1 cellular context compared by ENCODE assay signal in genomic region chr20:3767434-3768341, GRCh38.
TF ChIP-seq lines count a peak whose summit lies in the region.

TSS of gene ADISSP (minus strand) at chr20:3767753. CDS start at chr20:3760100, 7,653 bp downstream.

TF ChIP-seq in HepG2, 621 proteins besides CTCF, POLR2A, EP300 and RAD21 (continued from another document):
- TF ChIP-seq MTA1 (CRISPR knock-in tag; IDR thresholded peaks at IDR 0.05; ENCODE audit: borderline replicate concordance) = peak; percentile 67; the same call in 1 of the 2 replicates
- TF ChIP-seq PHF5A (CRISPR knock-in tag; IDR thresholded peaks at IDR 0.05; ENCODE audit: low read depth, unreplicated experiment) = peak; percentile 85
- TF ChIP-seq ZNF101 (CRISPR knock-in tag; IDR thresholded peaks at IDR 0.05; ENCODE audit: borderline replicate concordance, low read depth) = 0 out of 2 replicates have a peak, but pooled peaks have one; percentile 58
- TF ChIP-seq, protein P1, sequence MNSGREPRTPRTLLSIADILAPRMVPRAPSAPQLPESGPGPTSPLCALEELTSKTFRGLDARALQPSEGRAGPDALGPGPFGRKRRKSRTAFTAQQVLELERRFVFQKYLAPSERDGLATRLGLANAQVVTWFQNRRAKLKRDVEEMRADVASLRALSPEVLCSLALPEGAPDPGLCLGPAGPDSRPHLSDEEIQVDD (CRISPR knock-in tag; IDR thresholded peaks at IDR 0.05; ENCODE audit: borderline replicate concordance) = 0 out of 2 replicates have a peak, but pooled peaks have one; percentile 10
- peak; percentile 94; the same call in 1 of the 2 replicates for TF ChIP-seq RELA (CRISPR knock-in tag; IDR thresholded peaks at IDR 0.05)
TF ChIP-seq in HepG2: peak in this region for 416.
